In genomic region chr4:167985565-167985964, GRCh38 we compare ENCODE assay signal across 30 cellular contexts.
"Had no signal": no experiment of that assay in that cellular context is flagged by ENCODE, and none has a peak within 500 bp of the region (broad histone marks: within the 10 kb centered on the region; RNA-seq: fewer than 3 reads in every experiment).

No MANE protein-coding gene starts in this region.

- H3K36me3 Mint-ChIP-seq: activated CD4-positive, alpha-beta memory T cell treated with anti-CD3 and anti-CD28 coated beads for 36 hours; activated naive CD4-positive, alpha-beta T cell treated with anti-CD3 and anti-CD28 coated beads, Interleukin-2, amount 50 U/mL, for 72 hours; activated naive CD8-positive, alpha-beta T cell treated with anti-CD3 and anti-CD28 coated beads for 36 hours; T-cell had no signal

- H3K27me3 Mint-ChIP-seq: activated B cell treated with CpG ODN at 0.5 μM for 24 hours; activated CD4-positive, alpha-beta memory T cell treated with anti-CD3 and anti-CD28 coated beads for 36 hours; activated CD4-positive, alpha-beta T cell treated with anti-CD3 and anti-CD28 coated beads, Interleukin-2, amount 10 ng/mL, durations not matched to agents 24 days and 14 days; activated CD8-positive, alpha-beta T cell treated with anti-CD3 and anti-CD28 coated beads for 36 hours; activated naive CD8-positive, alpha-beta T cell treated with anti-CD3 and anti-CD28 coated beads for 36 hours; activated T-helper 17 cell treated with anti-CD3 and anti-CD28 coated beads, Interleukin-2, amount 50 U/mL, for 72 hours; T-cell; T-helper 17 cell had no signal

- H3K4me1 Mint-ChIP-seq: activated B cell treated with CpG ODN at 0.5 μM for 24 hours; activated CD4-positive, alpha-beta T cell treated with anti-CD3 and anti-CD28 coated beads, Interleukin-2, amount 10 ng/mL, durations not matched to agents 24 days and 14 days; activated naive CD8-positive, alpha-beta T cell treated with anti-CD3 and anti-CD28 coated beads for 36 hours; activated T-helper 17 cell treated with anti-CD3 and anti-CD28 coated beads, Interleukin-2, amount 50 U/mL, for 72 hours; T-cell; T-helper 17 cell had no signal

- H3K9me3 Mint-ChIP-seq: activated CD8-positive, alpha-beta T cell treated with anti-CD3 and anti-CD28 coated beads for 36 hours; activated T-helper 1 cell treated with anti-CD3 and anti-CD28 coated beads, Interleukin-12 subunit alpha, Interleukin-12 subunit beta, Interleukin-2, Interleukin-4 antibody, amounts not matched to agents 30 ng/mL and 10 ng/mL and 1 ng/mL, durations not matched to agents 14 hours and 24 hours and 36 hours; activated T-helper 17 cell treated with anti-CD3 and anti-CD28 coated beads, Interleukin-2, amount 50 U/mL, for 72 hours had no signal

- H3K27ac Mint-ChIP-seq: activated B cell treated with CpG ODN at 0.5 μM for 24 hours; activated CD4-positive, alpha-beta memory T cell treated with anti-CD3 and anti-CD28 coated beads for 36 hours; activated CD4-positive, alpha-beta T cell treated with anti-CD3 and anti-CD28 coated beads, Interleukin-2, amount 10 ng/mL, durations not matched to agents 24 days and 14 days; activated CD8-positive, alpha-beta T cell treated with anti-CD3 and anti-CD28 coated beads for 36 hours; activated naive CD4-positive, alpha-beta T cell treated with anti-CD3 and anti-CD28 coated beads for 36 hours; activated naive CD4-positive, alpha-beta T cell treated with anti-CD3 and anti-CD28 coated beads, Interleukin-2, amount 50 U/mL, for 72 hours; activated naive CD8-positive, alpha-beta T cell treated with anti-CD3 and anti-CD28 coated beads for 36 hours; activated T-cell treated with anti-CD3 and anti-CD28 coated beads, Interleukin-2, amount 50 U/mL, for 72 hours; activated T-helper 1 cell treated with anti-CD3 and anti-CD28 coated beads, Interleukin-12 subunit alpha, Interleukin-12 subunit beta, Interleukin-2, Interleukin-4 antibody, amounts not matched to agents 30 ng/mL and 10 ng/mL and 1 ng/mL, durations not matched to agents 14 hours and 24 hours and 36 hours; activated T-helper 17 cell treated with anti-CD3 and anti-CD28 coated beads, Interleukin-2, amount 50 U/mL, for 72 hours; T-cell; T-helper 17 cell had no signal

- DNase-seq: activated B cell treated with CpG ODN at 0.5 μM for 24 hours; activated CD4-positive, alpha-beta memory T cell treated with anti-CD3 and anti-CD28 coated beads for 36 hours; activated CD4-positive, alpha-beta T cell treated with anti-CD3 and anti-CD28 coated beads for 4 hours; activated CD4-positive, alpha-beta T cell treated with anti-CD3 and anti-CD28 coated beads, Interleukin-2, amount 10 ng/mL, durations not matched to agents 24 days and 14 days; activated CD4-positive, alpha-beta T cell treated with anti-CD3 and anti-CD28 coated beads, Interleukin-2, amount 50 U/mL, for 1 hour; activated CD4-positive, alpha-beta T cell treated with anti-CD3 and anti-CD28 coated beads, Interleukin-2, amount 50 U/mL, for 4 hours; activated CD4-positive, CD25-positive, alpha-beta regulatory T cell treated with anti-CD3 and anti-CD28 coated beads, Interleukin-2, amount 50 U/mL, for 72 hours; activated CD8-positive, alpha-beta memory T cell treated with anti-CD3 and anti-CD28 coated beads, Interleukin-2, amount 50 U/mL, for 4 hours; activated CD8-positive, alpha-beta T cell treated with anti-CD3 and anti-CD28 coated beads for 36 hours; activated effector memory CD4-positive, alpha-beta T cell treated with anti-CD3 and anti-CD28 coated beads, Interleukin-2, amount 50 U/mL, for 16 hours; activated gamma-delta T cell treated with Interleukin-2 at 50 U/mL for 16 hours; activated naive CD4-positive, alpha-beta T cell; activated naive CD4-positive, alpha-beta T cell treated with anti-CD3 and anti-CD28 coated beads for 36 hours; activated naive CD4-positive, alpha-beta T cell treated with anti-CD3 and anti-CD28 coated beads, Interleukin-2, amount 50 U/mL, for 16 hours; activated naive CD8-positive, alpha-beta T cell treated with anti-CD3 and anti-CD28 coated beads for 36 hours; activated T-cell treated with anti-CD3 and anti-CD28 coated beads for 4 hours; activated T-cell treated with anti-CD3 and anti-CD28 coated beads, Interleukin-2, amount 50 U/mL, for 1 hour; activated T-cell treated with anti-CD3 and anti-CD28 coated beads, Interleukin-2, amount 50 U/mL, for 4 hours; activated T-cell treated with anti-CD3 and anti-CD28 coated beads, Interleukin-2, amount 50 U/mL, for 72 hours; adrenal gland; amniotic stem cell; aorta; body of pancreas; brain microvascular endothelial cell; central memory CD4-positive, alpha-beta T cell; T-cell; T-helper 17 cell had no signal

- ATAC-seq: activated CD8-positive, alpha-beta T cell treated with anti-CD3 and anti-CD28 coated beads for 36 hours; activated naive CD4-positive, alpha-beta T cell treated with anti-CD3 and anti-CD28 coated beads, Interleukin-2, amount 50 U/mL, for 72 hours; activated T-cell treated with anti-CD3 and anti-CD28 coated beads, Interleukin-2, amount 50 U/mL, for 4 hours; activated T-cell treated with anti-CD3 and anti-CD28 coated beads, Interleukin-2, amount 50 U/mL, for 72 hours; activated T-helper 17 cell treated with anti-CD3 and anti-CD28 coated beads, Interleukin-2, amount 50 U/mL, for 72 hours; body of pancreas; T-cell; T-helper 17 cell had no signal

- H3K4me3 Mint-ChIP-seq: activated B cell treated with CpG ODN at 0.5 μM for 24 hours; activated CD4-positive, alpha-beta memory T cell treated with anti-CD3 and anti-CD28 coated beads for 36 hours; activated CD4-positive, alpha-beta T cell treated with anti-CD3 and anti-CD28 coated beads, Interleukin-2, amount 10 ng/mL, durations not matched to agents 24 days and 14 days; activated CD8-positive, alpha-beta T cell treated with anti-CD3 and anti-CD28 coated beads for 36 hours; activated naive CD4-positive, alpha-beta T cell treated with anti-CD3 and anti-CD28 coated beads for 36 hours; activated naive CD8-positive, alpha-beta T cell treated with anti-CD3 and anti-CD28 coated beads for 36 hours; activated T-cell treated with anti-CD3 and anti-CD28 coated beads, Interleukin-2, amount 50 U/mL, for 4 hours; activated T-cell treated with anti-CD3 and anti-CD28 coated beads, Interleukin-2, amount 50 U/mL, for 72 hours; activated T-helper 1 cell treated with anti-CD3 and anti-CD28 coated beads, Interleukin-12 subunit alpha, Interleukin-12 subunit beta, Interleukin-2, Interleukin-4 antibody, amounts not matched to agents 30 ng/mL and 10 ng/mL and 1 ng/mL, durations not matched to agents 14 hours and 24 hours and 36 hours; activated T-helper 17 cell treated with anti-CD3 and anti-CD28 coated beads, Interleukin-2, amount 50 U/mL, for 72 hours; T-cell; T-helper 17 cell had no signal
